ENCODE assay signal across 8 cellular contexts in the genomic region with DNA sequence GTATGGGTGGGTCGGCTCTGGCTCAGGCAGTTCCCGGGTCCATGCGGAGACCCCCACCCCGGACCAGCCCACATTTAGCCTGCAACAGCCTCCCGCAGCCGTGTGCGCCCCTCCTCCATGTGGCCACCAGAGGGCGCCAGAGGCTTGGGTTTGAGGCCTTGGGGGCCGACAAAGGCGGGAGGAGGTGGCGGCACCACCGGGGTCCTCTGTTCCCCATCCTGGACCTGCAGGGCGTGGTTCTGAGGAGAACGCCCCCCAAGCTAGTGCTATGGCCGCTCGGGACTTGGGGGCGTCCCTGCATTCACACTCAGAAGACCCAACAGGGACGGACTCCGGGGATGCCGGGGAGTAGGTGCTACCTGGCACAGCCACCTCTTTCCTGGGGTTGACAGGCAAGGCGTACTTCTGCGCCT. TPM values are rescaled to one million over a fixed set of nuclear protein-coding genes. Genes with fewer than 3 reads are reported as not detected.
DNase-seq lines count a peak whose midpoint lies in the region; ATAC-seq and TF ChIP-seq lines count a peak whose summit lies in the region.

No MANE protein-coding gene starts in this region.

- H3K9me3 ChIP-seq in colonic mucosa = no peaks in the 10 kb centered on the region

- DNase-seq in DMS153 treated with DMSO at 0.1 percent for 48 hours (lab: John Stamatoyannopoulos, UW; ENCODE audit: unreplicated experiment) (peak; percentile 15), DMS153 (lab: John Stamatoyannopoulos, UW) (no peak), NCI-H1694 treated with DMSO at 0.1 percent for 48 hours (lab: John Stamatoyannopoulos, UW) (peak; percentile 23), colonic mucosa (peak; percentile 57), mesothelial cell of epicardium (ENCODE audit: low spot score in 2 of 2, unreplicated experiment in 2 of 2) (peak; percentile 68 to 86)
- peak; percentile 69 for DNase-seq in activated CD4-positive, alpha-beta T cell treated with anti-CD3 and anti-CD28 coated beads, Interleukin-2, amount 50 U/mL, for 1 hour
- DNase-seq in stimulated activated CD8-positive, alpha-beta memory T cell treated with anti-CD3 and anti-CD28 coated beads, Interleukin-4, amount 100 ng/mL, for 4 hours (ENCODE audit: low read depth in 2 of 2, low spot score in 1 of 2) = peak; percentile 31 to 53

- H3K27ac ChIP-seq in colonic mucosa = no peak overlapping the region

- H3K27me3 ChIP-seq in colonic mucosa = no peaks in the 10 kb centered on the region

- peaks cover 3% of the 10 kb centered on the region for H3K36me3 Mint-ChIP-seq in mesothelial cell of epicardium

- no peaks in the 10 kb centered on the region for H3K9me3 Mint-ChIP-seq in mesothelial cell of epicardium

- intact Hi-C loops in colonic mucosa (cut with DNase I) = loop anchor here (1.0 kb wide), 1 partner anchor 223 kb away; no protein-coding TSS in a partner anchor

- no peak for ATAC-seq in GM19351 (IDR thresholded peaks at IDR 0.05; ENCODE audit: unreplicated experiment)

- H3K4me3 Mint-ChIP-seq in mesothelial cell of epicardium = no peak overlapping the region

- no peak overlapping the region for H3K9ac ChIP-seq in colonic mucosa (ENCODE audit: low read depth in 2 of 2, low read length in 2 of 2)

- H3K4me3 ChIP-seq in colonic mucosa = no peak overlapping the region

- H3K27me3 Mint-ChIP-seq in mesothelial cell of epicardium (ENCODE audit: low read depth) = peaks cover 6% of the 10 kb centered on the region

- no peak overlapping the region for H3K27ac Mint-ChIP-seq in mesothelial cell of epicardium

- TF ChIP-seq CTCF in colonic mucosa (IDR thresholded peaks at IDR 0.05) (peak; percentile 90), mesothelial cell of epicardium (IDR thresholded peaks at IDR 0.05; ENCODE audit: unreplicated experiment) (peak; percentile 98)

- no peaks in the 10 kb centered on the region for H3K4me1 ChIP-seq in colonic mucosa

- no peaks in the 10 kb centered on the region for H3K4me1 Mint-ChIP-seq in mesothelial cell of epicardium

- peaks cover 3% of the 10 kb centered on the region for H3K36me3 ChIP-seq in colonic mucosa

RNA-seq across cellular contexts. Expression of gene ASS1, which starts 16.5 kb away (rescaled TPM):
- total RNA-seq in colonic mucosa (100 to 1,000 TPM; 380 to 511 TPM), mesothelial cell of epicardium (94.8 to 110 TPM (median 98.0 TPM) in 3 replicates)
